In genomic region chr5:159451197-159452052, GRCh38 we compare ENCODE assay signal across 8 cellular contexts.
DNase-seq lines count a peak whose midpoint lies in the region; ATAC-seq, FAIRE-seq and TF ChIP-seq lines count a peak whose summit lies in the region.
"Had no signal": no experiment of that assay in that cellular context is flagged by ENCODE, and none has a peak within 500 bp of the region (broad histone marks: within the 10 kb centered on the region; RNA-seq: fewer than 3 reads in every experiment).

No MANE protein-coding gene starts in this region.

- no peaks in the 10 kb centered on the region for H3K79me2 ChIP-seq in K562 (ENCODE audit: control insufficient read depth, insufficient read depth, low read length)

- H2AFZ ChIP-seq in K562 (ENCODE audit: low read depth, low read length), result no peak overlapping the region

- H3K27me3 ChIP-seq in K562 (ENCODE audit: control insufficient read depth in 2 of 2, insufficient read depth in 2 of 2, low read length in 2 of 2) (peaks cover 0 to 3% of the 10 kb centered on the region in 2 experiments; a peak in 1 of 5 replicates), thyroid gland (no peaks in the 10 kb centered on the region)

- in situ Hi-C loops in K562 (cut with MboI), result no loop called here

- H3K36me3 ChIP-seq in K562 (ENCODE audit: control insufficient read depth, insufficient read depth, low read length), result no peaks in the 10 kb centered on the region
- H3K36me3 ChIP-seq in thyroid gland, result no peaks in the 10 kb centered on the region

- no peak for TF ChIP-seq RAD21 in K562 (CRISPR knock-in tag; conservative IDR thresholded peaks at IDR 0.05 in 1 of 2, IDR thresholded peaks at IDR 0.05 in 1 of 2)

- WGBS in K562 (ENCODE audit: insufficient coverage, low coverage, missing lambda C conversion rate), result 2% methylated on average over 12 of the region's 13 CpGs
- 70 to 79% methylated on average over 13 of the region's 13 CpGs for WGBS in thyroid gland, 2 donors

- intact Hi-C loops in K562 (cut with micrococcal nuclease), result no loop called here
- intact Hi-C loops in thyroid gland (cut with DNase I), result loop anchor here (5.0 kb wide), 1 partner anchor 81 kb away; no protein-coding TSS in a partner anchor

- FAIRE-seq in K562 (lab: Jason Lieb, UNC), result no peak

- H3K4me2 ChIP-seq in K562 (ENCODE audit: insufficient read depth, low read length), result no peak overlapping the region

- no peaks in the 10 kb centered on the region for H3K9me3 ChIP-seq in K562 (replicated peaks; ENCODE audit: control insufficient read depth, insufficient read depth, low read depth, low read length)
- H3K9me3 ChIP-seq in thyroid gland, result no peaks in the 10 kb centered on the region

- ATAC-seq in K562, result no peak
- ATAC-seq in GM19023 (IDR thresholded peaks at IDR 0.05; ENCODE audit: unreplicated experiment), result no peak

- no peak for TF ChIP-seq EP300 in K562 (IDR thresholded peaks at IDR 0.05; ENCODE audit: low read length)

- H3K9me1 ChIP-seq in K562 (ENCODE audit: control insufficient read depth, insufficient read depth, low read length), result no peaks in the 10 kb centered on the region

- CTCF ChIA-PET in K562 (lab: Yijun Ruan, JAX; ENCODE audit: low intra/inter-chr PET ratio), result no interaction called here

- no peak for TF ChIP-seq POLR2A in K562 (conservative IDR thresholded peaks at IDR 0.05)
- TF ChIP-seq POLR2A in thyroid gland (IDR thresholded peaks at IDR 0.05), result no peak

- H4K20me1 ChIP-seq in K562 (replicated peaks; ENCODE audit: control insufficient read depth, insufficient read depth, low read length), result no peaks in the 10 kb centered on the region; the same call in 1 of the 2 replicates

- no peak overlapping the region for H3K27ac ChIP-seq in K562 (ENCODE audit: extremely low read depth, low read depth, low read length)
- peak overlapping the region in 2 of 3 donors; percentile 40 to 72 for H3K27ac ChIP-seq in thyroid gland

- H3K4me1 ChIP-seq in K562 (replicated peaks in 1 of 2; ENCODE audit: control insufficient read depth in 2 of 2, insufficient read depth in 2 of 2, low read length in 2 of 2), result no peaks in the 10 kb centered on the region
- peaks cover 0 to 5% of the 10 kb centered on the region in 2 donors for H3K4me1 ChIP-seq in thyroid gland

- TF ChIP-seq CTCF in K562 (IDR thresholded peaks at IDR 0.05 in 2 of 3, conservative IDR thresholded peaks at IDR 0.05 in 1 of 3; ENCODE audit: insufficient read depth in 2 of 3, low read depth in 1 of 3, low read length in 3 of 3) (no peak), thyroid gland (IDR thresholded peaks at IDR 0.05) (no peak)

- POLR2A ChIA-PET in K562 (lab: Yijun Ruan, JAX), result interaction anchor here (0.9 kb wide), 1 partner anchor 413 kb away, joined by 4 read pairs; no protein-coding TSS in a partner anchor

- no TSS peak for BruUV-seq in K562 (replicated peaks; lab: Mats Ljungman, UMichigan)

- no peak overlapping the region for H3K9ac ChIP-seq in K562 (ENCODE audit: insufficient read depth in 1 of 2, low read depth in 2 of 2, low read length in 2 of 2)

- DNase-seq in HPDE6-E6E7 (ENCODE audit: extremely low spot score) (peak; percentile 54), K562 (ENCODE audit: extremely low read depth in 1 of 4, low spot score in 3 of 4) (no peak), islet precursor cell (peak; percentile 60), thyroid gland (peak; percentile 54 to 64), cortex of kidney (lab: John Stamatoyannopoulos, UW) (no peak), T-helper 2 cell (no peak)
- DNase-seq: activated effector memory CD4-positive, alpha-beta T cell treated with Interleukin-2 at 50 U/mL for 16 hours had no signal

- H3K4me3 ChIP-seq in K562 (no peak overlapping the region), thyroid gland (replicated peaks in 1 of 3) (no peak overlapping the region)

TF ChIP-seq in K562, 482 proteins besides CTCF, POLR2A, EP300 and RAD21:
- TF ChIP-seq MAFF (IDR thresholded peaks at IDR 0.05; ENCODE audit: low read length), result peak; percentile 79
- TF ChIP-seq C11orf30 (IDR thresholded peaks at IDR 0.05; ENCODE audit: low read depth), result peak; percentile 82
- TF ChIP-seq MAFG (tag; conservative IDR thresholded peaks at IDR 0.05), result peak; percentile 86
- no peak for TF ChIP-seq KLF6 (CRISPR knock-in tag; IDR thresholded peaks at IDR 0.05; ENCODE audit: borderline replicate concordance)
- peak; percentile 89 for TF ChIP-seq MAFK (IDR thresholded peaks at IDR 0.05; ENCODE audit: low read length)
- TF ChIP-seq FOSL1 (tag; conservative IDR thresholded peaks at IDR 0.05), result peak; percentile 87
- no peak for TF ChIP-seq TSC22D4 (tag; IDR thresholded peaks at IDR 0.05)
- peak; percentile 87 for TF ChIP-seq ZNF316 (IDR thresholded peaks at IDR 0.05)

Comparison
In these comparisons a context has a peak if more than half of its experiments do, and no peak if none do; other contexts are left out.
1. DNase-seq: peak in HPDE6-E6E7 (single experiment), islet precursor cell (single experiment) and thyroid gland (2 of 2); none in K562 (0 of 4), cortex of kidney (single experiment) and T-helper 2 cell (0 of 5).